ENCODE assay signal across 12 cellular contexts in the genomic region with DNA sequence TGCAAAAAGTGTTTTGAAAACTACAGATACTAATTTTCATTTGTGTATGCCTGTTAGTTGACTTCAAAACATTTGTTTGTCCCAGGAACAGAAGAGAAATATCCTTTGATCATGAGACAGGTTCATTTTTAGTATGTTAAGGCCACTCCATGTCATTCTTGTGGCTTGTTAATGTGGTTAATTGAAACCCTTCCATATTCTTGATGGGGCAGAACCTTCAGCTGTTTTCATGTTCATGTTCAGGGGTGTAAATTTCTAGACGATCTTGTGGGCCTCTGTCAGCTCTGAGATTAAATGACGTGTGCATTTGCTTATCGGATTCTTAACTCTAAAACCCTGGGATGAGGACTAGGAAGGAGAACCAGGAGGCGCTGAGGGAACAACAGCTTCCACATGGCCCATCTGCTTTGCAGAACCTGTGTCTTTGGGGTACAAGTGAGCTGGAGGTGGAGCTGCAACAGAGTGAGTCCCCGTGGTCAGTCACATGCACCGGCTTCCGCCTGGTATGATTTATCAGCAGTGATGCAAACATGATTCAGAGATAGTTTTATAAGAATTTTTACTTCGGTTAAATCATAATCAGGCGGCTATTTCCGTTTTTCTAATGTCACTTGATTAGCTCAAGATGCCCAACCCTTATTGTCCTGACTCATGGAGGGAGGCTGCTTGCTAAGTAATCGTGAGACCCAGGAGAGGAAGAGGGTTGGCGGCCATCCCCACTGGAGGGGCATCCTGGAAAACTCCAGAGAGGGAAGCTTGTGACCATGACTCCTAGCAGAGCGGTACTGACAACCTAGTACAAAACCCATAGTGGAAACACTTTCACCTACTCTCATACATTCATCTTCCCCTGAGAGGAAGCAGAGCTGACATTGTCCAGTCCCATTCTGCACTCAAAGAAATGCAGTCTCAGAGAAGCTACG.
DNase-seq lines count a peak whose midpoint lies in the region; ATAC-seq, FAIRE-seq and TF ChIP-seq lines count a peak whose summit lies in the region.
"Had no signal": no experiment of that assay in that cellular context is flagged by ENCODE, and none has a peak within 500 bp of the region (broad histone marks: within the 10 kb centered on the region; RNA-seq: fewer than 3 reads in every experiment).

No MANE protein-coding gene starts in this region.

- CTCF ChIA-PET in A549 (lab: Yijun Ruan, JAX) = interaction anchor here (1.0 to 1.7 kb wide), 10 partner anchors 8 to 166 kb away, joined by 3 to 8 read pairs (median 4); no protein-coding TSS in a partner anchor

- no peaks in the 10 kb centered on the region for H3K9me3 Mint-ChIP-seq in chondrocyte (ENCODE audit: low read depth)
- no peaks in the 10 kb centered on the region for H3K9me3 Mint-ChIP-seq in memory B cell
- peaks cover 0 to 4% of the 10 kb centered on the region in 2 donors for H3K9me3 Mint-ChIP-seq in activated T-cell treated with anti-CD3 and anti-CD28 coated beads, Interleukin-2, amount 50 U/mL, for 72 hours

- H3K36me3 Mint-ChIP-seq in chondrocyte (ENCODE audit: low read depth) (no peaks in the 10 kb centered on the region), memory B cell (peaks cover 33% of the 10 kb centered on the region)
- peaks cover 7 to 13% of the 10 kb centered on the region in 2 donors for H3K36me3 Mint-ChIP-seq in activated T-cell treated with anti-CD3 and anti-CD28 coated beads, Interleukin-2, amount 50 U/mL, for 72 hours (ENCODE audit: insufficient read depth in 2 of 2)

- TF ChIP-seq RAD21 in A549 (conservative IDR thresholded peaks at IDR 0.05 in 1 of 2, IDR thresholded peaks at IDR 0.05 in 1 of 2) = no peak

- no peaks in the 10 kb centered on the region for H3K9me3 ChIP-seq in A549

- peak overlapping the region in 1 of 2 experiments; percentile 74; a peak in 3 of 6 replicates for H3K27ac ChIP-seq in A549
- H3K27ac ChIP-seq: BLaER1 treated with 17β-estradiol and CSF1 and Interleukin-3, amounts not matched to agents 10 nM and 100 nM had no signal

- peaks cover 33% of the 10 kb centered on the region for H3K4me1 ChIP-seq in A549

- no peak for TF ChIP-seq EP300 in A549 (IDR thresholded peaks at IDR 0.05)

- POLR2A ChIA-PET in A549 (lab: Yijun Ruan, JAX) = interaction anchor here (0.5 to 1.2 kb wide), 3 partner anchors 10 to 179 kb away, joined by 4 to 6 read pairs (median 5); no protein-coding TSS in a partner anchor

- H3K4me1 Mint-ChIP-seq in chondrocyte (ENCODE audit: low read depth) (peaks cover 54% of the 10 kb centered on the region), memory B cell (peaks cover 54% of the 10 kb centered on the region)
- peaks cover 38% of the 10 kb centered on the region for H3K4me1 Mint-ChIP-seq in activated T-cell treated with anti-CD3 and anti-CD28 coated beads, Interleukin-2, amount 50 U/mL, for 72 hours (ENCODE audit: low read depth)

- H3K27ac Mint-ChIP-seq in chondrocyte (ENCODE audit: unreplicated experiment) (peak overlapping the region; percentile 87), memory B cell (peak overlapping the region; percentile 63)
- no peak overlapping the region for H3K27ac Mint-ChIP-seq in activated T-cell treated with anti-CD3 and anti-CD28 coated beads, Interleukin-2, amount 50 U/mL, for 72 hours
- H3K27ac Mint-ChIP-seq: activated CD8-positive, alpha-beta T cell treated with anti-CD3 and anti-CD28 coated beads, Interleukin-2, amount 10 ng/mL, durations not matched to agents 7 days and 5 days had no signal

- H3K4me3 Mint-ChIP-seq in chondrocyte (ENCODE audit: unreplicated experiment) = no peak overlapping the region
- no peak overlapping the region for H3K4me3 Mint-ChIP-seq in memory B cell
- peak overlapping the region in 1 of 2 donors; percentile 5 for H3K4me3 Mint-ChIP-seq in activated T-cell treated with anti-CD3 and anti-CD28 coated beads, Interleukin-2, amount 50 U/mL, for 72 hours
- H3K4me3 Mint-ChIP-seq: activated CD8-positive, alpha-beta T cell treated with anti-CD3 and anti-CD28 coated beads, Interleukin-2, amount 10 ng/mL, durations not matched to agents 7 days and 5 days had no signal

- 67% methylated on average over 14 of the region's 14 CpGs for WGBS in A549 (ENCODE audit: missing lambda C conversion rate)

- peak in 1 of 2 experiments; percentile 32 for DNase-seq in A549 (ENCODE audit: low read depth in 1 of 2, low spot score in 1 of 2)
- DNase-seq in NCI-H226 = peak; percentile 85
- DNase-seq in chondrocyte (ENCODE audit: low spot score) = no peak
- DNase-seq in memory B cell (ENCODE audit: low spot score in 2 of 2) = no peak
- DNase-seq in activated T-cell treated with anti-CD3 and anti-CD28 coated beads, Interleukin-2, amount 50 U/mL, for 72 hours = no peak
- no peak for DNase-seq in NCI-H748 (lab: John Stamatoyannopoulos, UW; ENCODE audit: unreplicated experiment)
- DNase-seq in stimulated activated CD8-positive, alpha-beta memory T cell treated with anti-CD3 and anti-CD28 coated beads, Interleukin-4, amount 100 ng/mL, for 48 hours = no peak
- DNase-seq: activated CD8-positive, alpha-beta T cell treated with anti-CD3 and anti-CD28 coated beads, Interleukin-2, amount 10 ng/mL, durations not matched to agents 7 days and 5 days; NCI-H1048; stimulated activated CD4-positive, alpha-beta T cell treated with anti-CD3 and anti-CD28 coated beads, Interleukin-2, amount 100 ng/mL, for 24 hours had no signal

- ATAC-seq in A549 = peak; percentile 64 to 69
- ATAC-seq in memory B cell (ENCODE audit: low read depth) = no peak
- no peak for ATAC-seq in activated T-cell treated with anti-CD3 and anti-CD28 coated beads, Interleukin-2, amount 50 U/mL, for 72 hours (replicated peaks in 1 of 2)
- no peak for ATAC-seq in GM21526 (IDR thresholded peaks at IDR 0.05; ENCODE audit: low FRiP score, unreplicated experiment)
- ATAC-seq: activated CD8-positive, alpha-beta T cell treated with anti-CD3 and anti-CD28 coated beads, Interleukin-2, amount 10 ng/mL, durations not matched to agents 7 days and 5 days had no signal

- no peak overlapping the region for H3K4me3 ChIP-seq in A549
- H3K4me3 ChIP-seq: BLaER1 treated with 17β-estradiol and CSF1 and Interleukin-3, amounts not matched to agents 10 nM and 100 nM had no signal

- FAIRE-seq in A549 (lab: Jason Lieb, UNC) = no peak

- H3K27me3 Mint-ChIP-seq in chondrocyte (ENCODE audit: low read depth) = no peaks in the 10 kb centered on the region
- H3K27me3 Mint-ChIP-seq in memory B cell = no peaks in the 10 kb centered on the region
- no peaks in the 10 kb centered on the region for H3K27me3 Mint-ChIP-seq in activated T-cell treated with anti-CD3 and anti-CD28 coated beads, Interleukin-2, amount 50 U/mL, for 72 hours (ENCODE audit: low read depth)

- peak overlapping the region; percentile 28 for H3K4me2 ChIP-seq in A549
- H3K4me2 ChIP-seq: BLaER1 treated with 17β-estradiol and CSF1 and Interleukin-3, amounts not matched to agents 10 nM and 100 nM had no signal

- no peak for TF ChIP-seq CTCF in A549 (IDR thresholded peaks at IDR 0.05)
- TF ChIP-seq CTCF in chondrocyte (IDR thresholded peaks at IDR 0.05) = no peak

- no peak for TF ChIP-seq POLR2A in A549 (IDR thresholded peaks at IDR 0.05; ENCODE audit: low read length)

TF ChIP-seq in A549, 52 proteins besides CTCF, POLR2A, EP300 and RAD21:
- no peak for TF ChIP-seq MAFK (IDR thresholded peaks at IDR 0.05; ENCODE audit: partially characterized antibody)
- TF ChIP-seq FOSL2 (IDR thresholded peaks at IDR 0.05) = no peak
- peak; percentile 29; the same call in 1 of the 2 replicates for TF ChIP-seq FOSL2 (CRISPR knock-in tag; IDR thresholded peaks at IDR 0.05)
- TF ChIP-seq, protein P1, sequence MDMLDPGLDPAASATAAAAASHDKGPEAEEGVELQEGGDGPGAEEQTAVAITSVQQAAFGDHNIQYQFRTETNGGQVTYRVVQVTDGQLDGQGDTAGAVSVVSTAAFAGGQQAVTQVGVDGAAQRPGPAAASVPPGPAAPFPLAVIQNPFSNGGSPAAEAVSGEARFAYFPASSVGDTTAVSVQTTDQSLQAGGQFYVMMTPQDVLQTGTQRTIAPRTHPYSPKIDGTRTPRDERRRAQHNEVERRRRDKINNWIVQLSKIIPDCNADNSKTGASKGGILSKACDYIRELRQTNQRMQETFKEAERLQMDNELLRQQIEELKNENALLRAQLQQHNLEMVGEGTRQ (IDR thresholded peaks at IDR 0.05) = peak; percentile 58; the same call in 1 of the 2 replicates
- TF ChIP-seq JUNB (IDR thresholded peaks at IDR 0.05) = peak; percentile 31; the same call in 1 of the 2 replicates
- TF ChIP-seq HOXB5 (CRISPR knock-in tag; IDR thresholded peaks at IDR 0.05) = no peak
- no peak for TF ChIP-seq RNF2 (IDR thresholded peaks at IDR 0.05; ENCODE audit: borderline replicate concordance, low read depth)
- TF ChIP-seq EHMT2 (IDR thresholded peaks at IDR 0.05; ENCODE audit: low read depth) = no peak
- TF ChIP-seq, protein P2, sequence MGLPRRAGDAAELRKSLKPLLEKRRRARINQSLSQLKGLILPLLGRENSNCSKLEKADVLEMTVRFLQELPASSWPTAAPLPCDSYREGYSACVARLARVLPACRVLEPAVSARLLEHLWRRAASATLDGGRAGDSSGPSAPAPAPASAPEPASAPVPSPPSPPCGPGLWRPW (IDR thresholded peaks at IDR 0.05) = no peak
- no peak for TF ChIP-seq EHF (CRISPR knock-in tag; IDR thresholded peaks at IDR 0.05)

Comparison
In these comparisons a context has a peak if more than half of its experiments do, and no peak if none do; other contexts are left out.
1. ATAC-seq: peak in A549 (2 of 2); none in memory B cell (single experiment), activated T-cell treated with anti-CD3 and anti-CD28 coated beads, Interleukin-2, amount 50 U/mL, for 72 hours (0 of 2) and GM21526 (single experiment).